Comparison of ENCODE assay signal across 8 cellular contexts in the genomic region with DNA sequence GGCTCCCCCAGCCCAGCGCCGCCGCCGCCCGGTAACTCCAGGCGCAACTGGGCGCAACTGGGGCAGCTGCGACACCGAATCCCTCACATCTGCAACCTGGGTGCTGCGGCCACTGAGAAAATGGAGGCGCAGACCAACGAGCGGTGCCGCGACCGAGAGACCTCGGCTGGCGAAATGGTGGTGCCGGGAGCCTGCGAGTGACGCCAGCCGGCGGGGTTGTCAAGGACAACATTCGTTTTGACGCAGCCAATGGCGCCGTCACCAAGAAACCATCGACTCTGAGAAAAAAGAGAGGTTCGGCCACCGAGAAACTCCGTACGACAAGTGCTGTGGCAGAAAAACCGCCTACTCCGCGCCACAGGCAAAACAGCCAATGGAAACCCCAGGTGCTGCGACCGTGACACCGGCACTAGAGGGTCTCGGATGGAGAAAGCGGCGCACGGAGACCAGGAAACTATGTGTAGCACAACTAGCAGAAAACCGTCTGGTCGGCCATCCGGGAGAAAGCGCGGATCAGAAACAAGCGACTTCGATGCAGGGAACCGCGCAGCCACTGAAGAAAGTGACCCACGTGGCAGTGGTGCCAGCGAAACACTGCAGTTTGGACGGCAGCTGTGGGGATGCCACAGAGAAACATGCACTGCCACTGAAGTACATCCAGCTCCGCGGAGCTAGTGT.
A peak's percentile ranks its signal among the peaks of the same experiment; 100 is the strongest.
DNase-seq lines count a peak whose midpoint lies in the region; ATAC-seq, FAIRE-seq and TF ChIP-seq lines count a peak whose summit lies in the region.

No MANE protein-coding gene starts in this region.

- TF ChIP-seq CTCF in fibroblast of mammary gland (conservative IDR thresholded peaks at IDR 0.05; ENCODE audit: control insufficient read depth, insufficient read depth, low read depth, low read length) = no peak
- TF ChIP-seq CTCF in neural progenitor cell (IDR thresholded peaks at IDR 0.05) = no peak

- H3K27me3 Mint-ChIP-seq in neural progenitor cell (ENCODE audit: insufficient read depth, low read depth) = peaks cover 4% of the 10 kb centered on the region

- H3K4me2 ChIP-seq in skeletal muscle satellite cell (ENCODE audit: low read length) (peak overlapping the region; percentile 86), neural progenitor cell (no peak overlapping the region)

- peaks cover 25% of the 10 kb centered on the region for H3K9me3 ChIP-seq in skeletal muscle satellite cell (replicated peaks; ENCODE audit: low read length)
- no peaks in the 10 kb centered on the region for H3K9me3 ChIP-seq in neural progenitor cell (ENCODE audit: low read depth)

- no peak overlapping the region for H3K27ac Mint-ChIP-seq in neural progenitor cell

- H3K9ac ChIP-seq in skeletal muscle satellite cell (ENCODE audit: low read depth, low read length) (peak overlapping the region; percentile 74), neural progenitor cell (no peak overlapping the region)

- H3K27me3 ChIP-seq in skeletal muscle satellite cell (ENCODE audit: control insufficient read depth, insufficient read depth, low read length) = no peaks in the 10 kb centered on the region
- no peaks in the 10 kb centered on the region for H3K27me3 ChIP-seq in neural progenitor cell

- no peak overlapping the region for H3K4me3 Mint-ChIP-seq in neural progenitor cell

- DNase-seq in GM18507 (ENCODE audit: extremely low spot score, insufficient read length, low read depth) = peak; percentile 35
- peak; percentile 94 for DNase-seq in NCI-H748 treated with DMSO at 0.1 percent for 48 hours (lab: John Stamatoyannopoulos, UW)
- peak; percentile 74 for DNase-seq in activated T-cell treated with anti-CD3 and anti-CD28 coated beads for 48 hours (ENCODE audit: low read depth)
- peak; percentile 44 for DNase-seq in fibroblast of mammary gland (ENCODE audit: low read depth)
- DNase-seq in neural progenitor cell (ENCODE audit: low spot score) = no peak
- DNase-seq in GOT3 (lab: John Stamatoyannopoulos, UW) = no peak

- H2AFZ ChIP-seq in neural progenitor cell (replicated peaks) = no peak overlapping the region

- H3K4me3 ChIP-seq in fibroblast of mammary gland (ENCODE audit: control insufficient read depth, low read depth, low read length) (peak overlapping the region; percentile 49), skeletal muscle satellite cell (ENCODE audit: low read length) (peak overlapping the region; percentile 67), neural progenitor cell (no peak overlapping the region)

- H3F3A ChIP-seq in neural progenitor cell (ENCODE audit: low read depth) = no peaks in the 10 kb centered on the region

- FAIRE-seq in GM18507 (lab: Jason Lieb, UNC) = peak; percentile 67

- no peaks in the 10 kb centered on the region for H3K4me1 Mint-ChIP-seq in neural progenitor cell

- peak; percentile 40 for ATAC-seq in HG02852 (IDR thresholded peaks at IDR 0.05; ENCODE audit: unreplicated experiment)

- H3K4me1 ChIP-seq in skeletal muscle satellite cell (ENCODE audit: control insufficient read depth, insufficient read depth, low read length) (peaks cover 28% of the 10 kb centered on the region), neural progenitor cell (no peaks in the 10 kb centered on the region)

- H3K9me3 Mint-ChIP-seq in neural progenitor cell = peaks cover 30% of the 10 kb centered on the region

- no peaks in the 10 kb centered on the region for H3K79me2 ChIP-seq in neural progenitor cell (ENCODE audit: low read depth)

- no peaks in the 10 kb centered on the region for H3K36me3 ChIP-seq in skeletal muscle satellite cell (ENCODE audit: insufficient read depth, low read length)
- no peaks in the 10 kb centered on the region for H3K36me3 ChIP-seq in neural progenitor cell

- H3K27ac ChIP-seq in neural progenitor cell = no peak overlapping the region

- no peaks in the 10 kb centered on the region for H3K36me3 Mint-ChIP-seq in neural progenitor cell

- no peaks in the 10 kb centered on the region for H4K20me1 ChIP-seq in neural progenitor cell (ENCODE audit: low read depth)

Comparison
In these comparisons a context has a peak if more than half of its experiments do, and no peak if none do; other contexts are left out.
1. DNase-seq: peak in GM18507 (single experiment), NCI-H748 treated with DMSO at 0.1 percent for 48 hours (single experiment), activated T-cell treated with anti-CD3 and anti-CD28 coated beads for 48 hours (single experiment) and fibroblast of mammary gland (single experiment); none in neural progenitor cell (single experiment) and GOT3 (single experiment).